Comparison of ENCODE assay signal across 1 cellular context in the genomic region with DNA sequence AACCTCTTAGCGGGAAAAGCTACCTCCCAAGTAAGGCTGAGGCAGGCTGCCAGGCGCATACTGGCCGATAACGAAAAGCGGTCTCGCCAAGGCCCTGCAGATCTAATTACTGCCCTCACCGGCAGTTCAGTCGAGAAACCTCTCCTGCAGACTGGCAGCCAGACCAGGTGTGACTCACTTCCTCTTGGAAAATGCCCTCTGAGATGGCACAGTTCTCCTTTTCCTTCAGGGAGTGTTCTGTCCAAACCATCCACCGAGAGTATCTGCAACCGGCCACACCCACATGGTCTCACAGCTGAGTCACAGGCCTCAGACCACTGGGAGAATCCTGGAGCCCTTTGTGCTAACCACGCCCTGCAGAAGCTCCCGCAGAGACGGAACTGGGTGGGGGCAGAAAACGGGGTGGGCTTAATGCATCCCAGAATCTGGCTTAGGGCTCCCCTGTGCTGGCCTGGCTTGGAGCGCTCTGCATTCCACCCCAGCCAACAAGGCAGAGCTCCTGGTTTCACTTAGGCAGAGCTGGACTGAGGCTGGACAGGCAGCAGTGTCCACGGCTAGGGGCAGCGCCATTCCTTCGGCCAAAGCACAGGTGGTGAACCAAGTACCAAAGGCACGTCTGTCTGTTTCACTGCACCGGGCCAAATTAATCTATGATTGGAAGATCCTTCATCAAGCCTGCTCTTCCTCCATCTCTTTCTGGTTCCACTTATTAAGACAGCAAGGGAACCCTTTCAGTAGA.
TF ChIP-seq lines count a peak whose summit lies in the region.

No MANE protein-coding gene starts in this region.

TF ChIP-seq in A549, 52 proteins besides CTCF, POLR2A, EP300 and RAD21 (continued from another document):
- TF ChIP-seq MAFK (IDR thresholded peaks at IDR 0.05; ENCODE audit: partially characterized antibody) (peak; percentile 36), REST (IDR thresholded peaks at IDR 0.05) (0 out of 2 replicates have a peak, but pooled peaks have one; percentile 7), CEBPB (IDR thresholded peaks at IDR 0.05) (no peak; a peak in 1 of 4 replicates), HOXA7 (CRISPR knock-in tag; IDR thresholded peaks at IDR 0.05) (peak; percentile 67; the same call in 1 of the 2 replicates), BCL3 (IDR thresholded peaks at IDR 0.05) (peak; percentile 80), NFE2L2 (conservative IDR thresholded peaks at IDR 0.05; ENCODE audit: low read length) (peak; percentile 43; the same call in 1 of the 2 replicates), ZC3H11A (IDR thresholded peaks at IDR 0.05) (no peak), RFX5 (IDR thresholded peaks at IDR 0.05) (peak; percentile 31; the same call in 1 of the 2 replicates), RNF2 (IDR thresholded peaks at IDR 0.05; ENCODE audit: borderline replicate concordance, low read depth) (no peak), SMC3 (IDR thresholded peaks at IDR 0.05) (no peak; the same call in 1 of the 3 replicates), NR3C1 (IDR thresholded peaks at IDR 0.05) (no peak), MAZ (IDR thresholded peaks at IDR 0.05; ENCODE audit: borderline replicate concordance, low read depth, low read length) (0 out of 2 replicates have a peak, but pooled peaks have one; percentile 19), HDAC2 (IDR thresholded peaks at IDR 0.05) (no peak), EHMT2 (IDR thresholded peaks at IDR 0.05; ENCODE audit: low read depth) (no peak), KDM1A (IDR thresholded peaks at IDR 0.05; ENCODE audit: low read depth) (no peak), JUNB (IDR thresholded peaks at IDR 0.05) (peak; percentile 93), HOXB5 (CRISPR knock-in tag; IDR thresholded peaks at IDR 0.05) (no peak), ZNF302 (CRISPR knock-in tag; IDR thresholded peaks at IDR 0.05) (no peak), ESRRA (IDR thresholded peaks at IDR 0.05; ENCODE audit: borderline replicate concordance, low read length) (0 out of 2 replicates have a peak, but pooled peaks have one; percentile 6), CBX2 (IDR thresholded peaks at IDR 0.05; ENCODE audit: borderline replicate concordance, low read depth) (no peak), KDM5A (IDR thresholded peaks at IDR 0.05) (no peak), FOSB (CRISPR knock-in tag; IDR thresholded peaks at IDR 0.05) (peak; percentile 96), SREBF2 (IDR thresholded peaks at IDR 0.05) (no peak), CHD2 (IDR thresholded peaks at IDR 0.05; ENCODE audit: low read length, partially characterized antibody) (no peak), PHF8 (IDR thresholded peaks at IDR 0.05; ENCODE audit: borderline replicate concordance, low read depth) (no peak), MYC (IDR thresholded peaks at IDR 0.05; ENCODE audit: borderline replicate concordance, low read length) (peak; percentile 86), ZSCAN20 (CRISPR knock-in tag; IDR thresholded peaks at IDR 0.05) (no peak), TFCP2L1 (CRISPR knock-in tag; IDR thresholded peaks at IDR 0.05) (peak; percentile 50; the same call in 1 of the 2 replicates), POLR2AphosphoS2 (conservative IDR thresholded peaks at IDR 0.05; ENCODE audit: low read length) (peak; percentile 51), BHLHE40 (IDR thresholded peaks at IDR 0.05; ENCODE audit: low read depth, low read length) (no peak), RCOR1 (IDR thresholded peaks at IDR 0.05; ENCODE audit: low read depth, low read length) (no peak), CHD4 (IDR thresholded peaks at IDR 0.05; ENCODE audit: borderline replicate concordance) (no peak), PBX3 (IDR thresholded peaks at IDR 0.05) (peak; percentile 79), FOSL2 (IDR thresholded peaks at IDR 0.05) (peak; percentile 88), FOSL2 (CRISPR knock-in tag; IDR thresholded peaks at IDR 0.05) (peak; percentile 95), ZFP36 (IDR thresholded peaks at IDR 0.05; ENCODE audit: borderline replicate concordance, partially characterized antibody) (no peak), GATA3 (IDR thresholded peaks at IDR 0.05; ENCODE audit: borderline replicate concordance) (peak; percentile 80), EHF (CRISPR knock-in tag; IDR thresholded peaks at IDR 0.05) (peak; percentile 31; the same call in 1 of the 2 replicates), CBX8 (IDR thresholded peaks at IDR 0.05) (no peak), TP53 (CRISPR knock-in tag; IDR thresholded peaks at IDR 0.05) (peak; percentile 75; the same call in 1 of the 2 replicates), JUN (IDR thresholded peaks at IDR 0.05) (peak; percentile 81 to 91; a peak in 4 of 5 replicates), USF2 (IDR thresholded peaks at IDR 0.05) (no peak; the same call in 1 of the 2 replicates)
- TF ChIP-seq, protein P1, sequence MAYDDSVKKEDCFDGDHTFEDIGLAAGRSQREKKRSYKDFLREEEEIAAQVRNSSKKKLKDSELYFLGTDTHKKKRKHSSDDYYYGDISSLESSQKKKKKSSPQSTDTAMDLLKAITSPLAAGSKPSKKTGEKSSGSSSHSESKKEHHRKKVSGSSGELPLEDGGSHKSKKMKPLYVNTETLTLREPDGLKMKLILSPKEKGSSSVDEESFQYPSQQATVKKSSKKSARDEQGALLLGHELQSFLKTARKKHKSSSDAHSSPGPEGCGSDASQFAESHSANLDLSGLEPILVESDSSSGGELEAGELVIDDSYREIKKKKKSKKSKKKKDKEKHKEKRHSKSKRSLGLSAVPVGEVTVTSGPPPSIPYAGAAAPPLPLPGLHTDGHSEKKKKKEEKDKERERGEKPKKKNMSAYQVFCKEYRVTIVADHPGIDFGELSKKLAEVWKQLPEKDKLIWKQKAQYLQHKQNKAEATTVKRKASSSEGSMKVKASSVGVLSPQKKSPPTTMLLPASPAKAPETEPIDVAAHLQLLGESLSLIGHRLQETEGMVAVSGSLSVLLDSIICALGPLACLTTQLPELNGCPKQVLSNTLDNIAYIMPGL (CRISPR knock-in tag; IDR thresholded peaks at IDR 0.05; ENCODE audit: borderline replicate concordance) = no peak
- TF ChIP-seq, protein P2, sequence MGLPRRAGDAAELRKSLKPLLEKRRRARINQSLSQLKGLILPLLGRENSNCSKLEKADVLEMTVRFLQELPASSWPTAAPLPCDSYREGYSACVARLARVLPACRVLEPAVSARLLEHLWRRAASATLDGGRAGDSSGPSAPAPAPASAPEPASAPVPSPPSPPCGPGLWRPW (IDR thresholded peaks at IDR 0.05) = no peak
- TF ChIP-seq, protein P3, sequence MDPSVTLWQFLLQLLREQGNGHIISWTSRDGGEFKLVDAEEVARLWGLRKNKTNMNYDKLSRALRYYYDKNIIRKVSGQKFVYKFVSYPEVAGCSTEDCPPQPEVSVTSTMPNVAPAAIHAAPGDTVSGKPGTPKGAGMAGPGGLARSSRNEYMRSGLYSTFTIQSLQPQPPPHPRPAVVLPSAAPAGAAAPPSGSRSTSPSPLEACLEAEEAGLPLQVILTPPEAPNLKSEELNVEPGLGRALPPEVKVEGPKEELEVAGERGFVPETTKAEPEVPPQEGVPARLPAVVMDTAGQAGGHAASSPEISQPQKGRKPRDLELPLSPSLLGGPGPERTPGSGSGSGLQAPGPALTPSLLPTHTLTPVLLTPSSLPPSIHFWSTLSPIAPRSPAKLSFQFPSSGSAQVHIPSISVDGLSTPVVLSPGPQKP (IDR thresholded peaks at IDR 0.05; ENCODE audit: low read depth, low read length) = no peak
- TF ChIP-seq, protein P4, sequence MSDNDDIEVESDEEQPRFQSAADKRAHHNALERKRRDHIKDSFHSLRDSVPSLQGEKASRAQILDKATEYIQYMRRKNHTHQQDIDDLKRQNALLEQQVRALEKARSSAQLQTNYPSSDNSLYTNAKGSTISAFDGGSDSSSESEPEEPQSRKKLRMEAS (IDR thresholded peaks at IDR 0.05) = peak; percentile 92
